In genomic region chr20:46946796-46947195, GRCh38 we compare ENCODE assay signal across 20 cellular contexts. TPM values are rescaled to one million over a fixed set of nuclear protein-coding genes. Genes with fewer than 3 reads are reported as not detected.
A peak's percentile ranks its signal among the peaks of the same experiment; 100 is the strongest.
DNase-seq lines count a peak whose midpoint lies in the region; ATAC-seq and TF ChIP-seq lines count a peak whose summit lies in the region.
"Had no signal": no experiment of that assay in that cellular context is flagged by ENCODE, and none has a peak within 500 bp of the region (broad histone marks: within the 10 kb centered on the region; RNA-seq: fewer than 3 reads in every experiment).

No MANE protein-coding gene starts in this region.

- peak; percentile 33 for DNase-seq in EH (ENCODE audit: low read depth)
- peak; percentile 90 for DNase-seq in astrocyte of the spinal cord (ENCODE audit: low read depth, low spot score)
- peak; percentile 29 for DNase-seq in fibroblast of gingiva (ENCODE audit: low read depth)
- DNase-seq in sciatic nerve (ENCODE audit: low spot score) = no peak
- DNase-seq in cerebellum (ENCODE audit: low spot score) = no peak
- DNase-seq in SHP77 treated with DMSO at 0.1 percent for 48 hours (lab: John Stamatoyannopoulos, UW) = no peak
- DNase-seq in lower lobe of right lung = no peak
- DNase-seq: DMS 273 treated with DMSO at 0.1 percent for 48 hours; GOT3; NCI-H1105; NCI-H1694 treated with DMSO at 0.1 percent for 48 hours; NCI-H2107; NCI-H2227 treated with DMSO at 0.1 percent for 48 hours; NCI-H524 treated with DMSO at 0.1 percent for 48 hours; NK-92 treated with Interleukin-12 subunit alpha and Interleukin-12 subunit beta, amount 100 ng/mL, for 24 hours; OCI-M1; RPMI8226 had no signal

- TF ChIP-seq CTCF in astrocyte of the spinal cord (IDR thresholded peaks at IDR 0.05; ENCODE audit: low read depth, low read length) (no peak), lower lobe of right lung (IDR thresholded peaks at IDR 0.05) (no peak)

- no peak overlapping the region for H3K27ac ChIP-seq in lower lobe of right lung
- H3K27ac ChIP-seq: A549, C4-2B had no signal

- intact Hi-C loops in sciatic nerve (cut with DNase I) = no loop called here
- intact Hi-C loops in lower lobe of right lung (cut with DNase I) = no loop called here

- no peaks in the 10 kb centered on the region for H3K9me3 ChIP-seq in lower lobe of right lung
- H3K9me3 ChIP-seq: A549 had no signal

- H3K27me3 ChIP-seq in lower lobe of right lung (ENCODE audit: low read depth) = no peaks in the 10 kb centered on the region

- ATAC-seq in sciatic nerve (peak; percentile 57), HG02973 (IDR thresholded peaks at IDR 0.05; ENCODE audit: unreplicated experiment) (no peak), lower lobe of right lung (no peak)
- ATAC-seq: A549 had no signal

- in situ Hi-C loops in astrocyte of the spinal cord (cut with HindIII; ENCODE audit: low sequenced_read_pairs) = no loop called here

- H3K36me3 ChIP-seq in lower lobe of right lung = no peaks in the 10 kb centered on the region

- H3K4me1 ChIP-seq in lower lobe of right lung = no peaks in the 10 kb centered on the region
- H3K4me1 ChIP-seq: A549 had no signal

- H3K4me3 ChIP-seq in astrocyte of the spinal cord (ENCODE audit: low read depth, low read length) = no peak overlapping the region
- no peak overlapping the region for H3K4me3 ChIP-seq in lower lobe of right lung
- H3K4me3 ChIP-seq: A549 had no signal

RNA-seq across cellular contexts. Expression of gene EYA2, which starts 52.2 kb away (rescaled TPM):
- total RNA-seq in sciatic nerve = 24.4 TPM
- 6.6 TPM for total RNA-seq in cerebellum
- 3.5 TPM for total RNA-seq in lower lobe of right lung

Comparison
In these comparisons a context has a peak if more than half of its experiments do, and no peak if none do; other contexts are left out.
1. DNase-seq: peak in EH (single experiment), astrocyte of the spinal cord (single experiment) and fibroblast of gingiva (single experiment); none in sciatic nerve (single experiment), cerebellum (single experiment), SHP77 treated with DMSO at 0.1 percent for 48 hours (single experiment) and lower lobe of right lung (single experiment).